1 cellular context compared by ENCODE assay signal in genomic region chr10:97407211-97407951, GRCh38.
TF ChIP-seq lines count a peak whose summit lies in the region.

No MANE protein-coding gene starts in this region.

TF ChIP-seq in GM23338, 12 proteins besides CTCF, POLR2A, EP300 and RAD21 (continued from another document):
- TF ChIP-seq ZNF462 (CRISPR knock-in tag; IDR thresholded peaks at IDR 0.05) (no peak), POLR2AphosphoS5 (IDR thresholded peaks at IDR 0.05; ENCODE audit: low read depth) (no peak), REST (IDR thresholded peaks at IDR 0.05; ENCODE audit: unreplicated experiment) (no peak), EZH2 (IDR thresholded peaks at IDR 0.05; ENCODE audit: low read depth, unreplicated experiment) (no peak), STAT1 (IDR thresholded peaks at IDR 0.05; ENCODE audit: unreplicated experiment) (no peak), CREB1 (CRISPR knock-in tag; IDR thresholded peaks at IDR 0.05; ENCODE audit: low read depth) (no peak), ZNF114 (CRISPR knock-in tag; IDR thresholded peaks at IDR 0.05) (no peak), NANOG (IDR thresholded peaks at IDR 0.05; ENCODE audit: borderline replicate concordance) (no peak), ETS1 (IDR thresholded peaks at IDR 0.05) (no peak), EZH2phosphoT487 (IDR thresholded peaks at IDR 0.05; ENCODE audit: unreplicated experiment) (no peak)
TF ChIP-seq in GM23338: peak in this region for 0.
